In genomic region chr21:29303301-29303700, GRCh38 we compare ENCODE assay signal across 13 cellular contexts. TPM values are rescaled to one million over a fixed set of nuclear protein-coding genes. Genes with fewer than 3 reads are reported as not detected.
DNase-seq lines count a peak whose midpoint lies in the region; ATAC-seq and TF ChIP-seq lines count a peak whose summit lies in the region.
"Had no signal": no experiment of that assay in that cellular context is flagged by ENCODE, and none has a peak within 500 bp of the region (broad histone marks: within the 10 kb centered on the region; RNA-seq: fewer than 3 reads in every experiment).

No MANE protein-coding gene starts in this region.

- H3K4me2 ChIP-seq in IMR-90 (ENCODE audit: low read depth, low read length) (peak overlapping the region; percentile 67; the same call in 1 of the 2 replicates), mammary epithelial cell (ENCODE audit: insufficient read depth, low read depth, low read length) (peak overlapping the region; percentile 52), trophoblast cell (ENCODE audit: low read length) (no peak overlapping the region)

- peak overlapping the region in 1 of 2 experiments; percentile 6; a peak in 1 of 4 replicates for H4K8ac ChIP-seq in IMR-90 (ENCODE audit: low read depth in 2 of 2, low read length in 2 of 2)
- H4K8ac ChIP-seq in trophoblast cell (ENCODE audit: low read depth, low read length) = no peak overlapping the region

- peaks cover 76% of the 10 kb centered on the region for H3K4me1 ChIP-seq in A673 (ENCODE audit: insufficient read depth, low read length, poor library complexity, severe bottlenecking)
- H3K4me1 ChIP-seq in IMR-90 (ENCODE audit: control insufficient read depth, insufficient read depth, low read length) = peaks cover 18% of the 10 kb centered on the region
- H3K4me1 ChIP-seq in mammary epithelial cell (ENCODE audit: insufficient read depth, low read length) = peaks cover 36% of the 10 kb centered on the region
- H3K4me1 ChIP-seq in trophoblast cell (ENCODE audit: control insufficient read depth in 1 of 2, insufficient read depth in 2 of 2, low read length in 2 of 2) = peaks cover 5 to 9% of the 10 kb centered on the region in 2 experiments

- H3K36me3 ChIP-seq in A673 (ENCODE audit: insufficient read depth, low read length, poor library complexity, severe bottlenecking) (no peaks in the 10 kb centered on the region), IMR-90 (ENCODE audit: control insufficient read depth, insufficient read depth, low read length) (peaks cover 3% of the 10 kb centered on the region), mammary epithelial cell (ENCODE audit: insufficient read depth, low read length) (peaks cover 2% of the 10 kb centered on the region), trophoblast cell (ENCODE audit: control insufficient read depth in 1 of 2, insufficient read depth in 2 of 2, low read length in 2 of 2) (peaks cover 0 to 2% of the 10 kb centered on the region in 2 experiments)
- H3K36me3 ChIP-seq: lower lobe of right lung had no signal

- H4K20me1 ChIP-seq in IMR-90 (ENCODE audit: insufficient read depth, low read length) (peaks cover 87% of the 10 kb centered on the region), mammary epithelial cell (ENCODE audit: insufficient read depth, low read length) (no peaks in the 10 kb centered on the region)

- no CpG with 5 or more reads among the region's 2 CpGs for WGBS in IMR-90 (ENCODE audit: extremely low coverage in 2 of 2, insufficient read length in 1 of 2), 2 experiments
- 36% methylated on average over 2 of the region's 2 CpGs for WGBS in mammary epithelial cell (ENCODE audit: low coverage, missing lambda C conversion rate)
- no CpG with 5 or more reads among the region's 2 CpGs for WGBS in trophoblast cell (ENCODE audit: extremely low coverage, insufficient coverage, insufficient read length)

- intact Hi-C loops in A673 (cut with micrococcal nuclease; ENCODE audit: unreplicated experiment) = no loop called here
- intact Hi-C loops in IMR-90 (cut with micrococcal nuclease) = no loop called here
- intact Hi-C loops in mammary epithelial cell (cut with micrococcal nuclease) = loop anchor here (5.0 kb wide), 2 partner anchors 69 to 231 kb away; partner anchors contain the start of gene CCT8

- H2AFZ ChIP-seq in IMR-90 (replicated peaks; ENCODE audit: low read length, poor library complexity) (no peak overlapping the region), mammary epithelial cell (ENCODE audit: low read depth, low read length) (no peak overlapping the region), trophoblast cell (ENCODE audit: insufficient read depth, low read length, poor library complexity) (no peak overlapping the region)

- H3K23ac ChIP-seq in IMR-90 (ENCODE audit: low read depth, low read length) = peak overlapping the region; percentile 1; the same call in 1 of the 2 replicates
- H3K23ac ChIP-seq in trophoblast cell (ENCODE audit: low read length) = no peak overlapping the region

- H3K18ac ChIP-seq in IMR-90 (ENCODE audit: low read depth, low read length) (no peak overlapping the region), trophoblast cell (ENCODE audit: low read length) (no peak overlapping the region)

- H2BK12ac ChIP-seq in trophoblast cell (ENCODE audit: low read length) = no peak overlapping the region

- H3K27me3 ChIP-seq in A673 (replicated peaks; ENCODE audit: insufficient read depth, low read depth, low read length, poor library complexity) (no peaks in the 10 kb centered on the region), IMR-90 (ENCODE audit: control insufficient read depth, insufficient read depth, low read length) (no peaks in the 10 kb centered on the region), mammary epithelial cell (ENCODE audit: insufficient read depth, low read length) (no peaks in the 10 kb centered on the region), trophoblast cell (ENCODE audit: insufficient read depth, low read length) (no peaks in the 10 kb centered on the region)

- H2BK5ac ChIP-seq in IMR-90 (ENCODE audit: low read depth, low read length, poor library complexity, severe bottlenecking) (peak overlapping the region; percentile 95), trophoblast cell (ENCODE audit: low read depth, low read length, poor library complexity) (no peak overlapping the region)

- no peak overlapping the region for H3K4ac ChIP-seq in IMR-90 (ENCODE audit: low read depth, low read length)
- H3K4ac ChIP-seq in trophoblast cell (ENCODE audit: low read depth, low read length) = peak overlapping the region; percentile 66

- POLR2A ChIA-PET in A673 (lab: Charles Lee; ENCODE audit: low non-redundant PET) = no interaction called here
- POLR2A ChIA-PET in IMR-90 (lab: Charles Lee; ENCODE audit: unreplicated experiment) = no interaction called here

- H3K9ac ChIP-seq in IMR-90 (ENCODE audit: low read depth, low read length) (no peak overlapping the region), mammary epithelial cell (ENCODE audit: insufficient read depth, low read length) (no peak overlapping the region), trophoblast cell (ENCODE audit: low read length) (no peak overlapping the region)

- H3K9me3 ChIP-seq in A673 (ENCODE audit: low read depth, low read length, poor library complexity, severe bottlenecking) = no peaks in the 10 kb centered on the region
- H3K9me3 ChIP-seq in IMR-90 (ENCODE audit: control insufficient read depth, insufficient read depth, low read length) = no peaks in the 10 kb centered on the region
- no peaks in the 10 kb centered on the region for H3K9me3 ChIP-seq in mammary epithelial cell (replicated peaks; ENCODE audit: insufficient read depth, low read length)
- H3K9me3 ChIP-seq in trophoblast cell (ENCODE audit: insufficient read depth, low read depth, low read length) = peaks cover 2% of the 10 kb centered on the region
- H3K9me3 ChIP-seq: lower lobe of right lung had no signal

- H3K9me3 Mint-ChIP-seq in stimulated activated naive CD8-positive, alpha-beta T cell treated with anti-CD3 and anti-CD28 coated beads, Interleukin-15, amount 100 ng/mL, for 72 hours = no peaks in the 10 kb centered on the region

- no peak overlapping the region for H2AK9ac ChIP-seq in IMR-90 (replicated peaks; ENCODE audit: low read depth, low read length, poor library complexity)

- H3K79me1 ChIP-seq in IMR-90 (ENCODE audit: low read depth in 1 of 2, low read length in 2 of 2) (peaks cover 0 to 51% of the 10 kb centered on the region in 2 experiments; a peak in 3 of 4 replicates), trophoblast cell (ENCODE audit: low read length) (peaks cover 9% of the 10 kb centered on the region)

- in situ Hi-C loops in IMR-90 (cut with MboI; ENCODE audit: low sequenced_read_pairs) = loop anchor here (10.0 kb wide), 1 partner anchor 128 kb away; no protein-coding TSS in a partner anchor
- in situ Hi-C loops in mammary epithelial cell (cut with MboI; ENCODE audit: low sequenced_read_pairs in 2 of 2) = no loop called here

- H3K27ac Mint-ChIP-seq in stimulated activated naive CD8-positive, alpha-beta T cell treated with anti-CD3 and anti-CD28 coated beads, Interleukin-15, amount 100 ng/mL, for 72 hours = no peak overlapping the region

- ATAC-seq in IMR-90 (ENCODE audit: low read depth) (no peak), GM21723 (IDR thresholded peaks at IDR 0.05; ENCODE audit: unreplicated experiment) (no peak), GM18502 (IDR thresholded peaks at IDR 0.05; ENCODE audit: poor library complexity, unreplicated experiment) (no peak)
- no peak for ATAC-seq in stimulated activated naive CD8-positive, alpha-beta T cell treated with anti-CD3 and anti-CD28 coated beads, Interleukin-15, amount 100 ng/mL, for 72 hours
- ATAC-seq: lower lobe of right lung had no signal

- no peak overlapping the region for H4K12ac ChIP-seq in trophoblast cell (ENCODE audit: low read depth, low read length)

- no peak for TF ChIP-seq POLR2A in IMR-90 (IDR thresholded peaks at IDR 0.05; ENCODE audit: low read depth, low read length)

- peaks cover 62% of the 10 kb centered on the region for H3K4me1 Mint-ChIP-seq in stimulated activated naive CD8-positive, alpha-beta T cell treated with anti-CD3 and anti-CD28 coated beads, Interleukin-15, amount 100 ng/mL, for 72 hours

- no peak overlapping the region for H3K4me3 ChIP-seq in A673 (ENCODE audit: low read depth, low read length, poor library complexity, severe bottlenecking)
- no peak overlapping the region for H3K4me3 ChIP-seq in IMR-90 (ENCODE audit: insufficient read depth, low read depth, low read length)
- no peak overlapping the region for H3K4me3 ChIP-seq in mammary epithelial cell (replicated peaks in 1 of 3; ENCODE audit: insufficient read depth in 1 of 3, low read depth in 2 of 3, low read length in 3 of 3)
- H3K4me3 ChIP-seq in trophoblast cell (ENCODE audit: low read depth, low read length) = no peak overlapping the region

- H3K27ac ChIP-seq in A673 (ENCODE audit: low read depth, low read length, poor library complexity, severe bottlenecking) (peak overlapping the region; percentile 49), IMR-90 (ENCODE audit: insufficient read depth, low read length) (no peak overlapping the region), mammary epithelial cell (ENCODE audit: insufficient read depth, low read depth, low read length) (no peak overlapping the region), trophoblast cell (ENCODE audit: low read depth, low read length) (no peak overlapping the region)

- no peaks in the 10 kb centered on the region for H3K27me3 Mint-ChIP-seq in stimulated activated naive CD8-positive, alpha-beta T cell treated with anti-CD3 and anti-CD28 coated beads, Interleukin-15, amount 100 ng/mL, for 72 hours

- no peak overlapping the region for H2BK15ac ChIP-seq in IMR-90 (ENCODE audit: low read depth, low read length)

- peaks cover 95% of the 10 kb centered on the region for H3K79me2 ChIP-seq in mammary epithelial cell (ENCODE audit: insufficient read depth, low read length)
- peaks cover 14% of the 10 kb centered on the region for H3K79me2 ChIP-seq in trophoblast cell (ENCODE audit: control insufficient read depth, insufficient read depth, low read length, poor library complexity)

- H4K91ac ChIP-seq in IMR-90 (ENCODE audit: insufficient read depth, low read depth, low read length) (no peak overlapping the region), trophoblast cell (ENCODE audit: low read depth, low read length) (no peak overlapping the region)

- H3K56ac ChIP-seq in IMR-90 (ENCODE audit: extremely low read depth, insufficient read depth, low read length) = no peak overlapping the region

- no peak overlapping the region for H2BK20ac ChIP-seq in IMR-90 (ENCODE audit: low read depth, low read length)

- H2AK5ac ChIP-seq in IMR-90 (ENCODE audit: low read depth, low read length) = no peak overlapping the region
- no peak overlapping the region for H2AK5ac ChIP-seq in trophoblast cell (ENCODE audit: low read length)

- 0 out of 2 replicates have a peak overlapping the region, but pooled peaks have one; percentile 10 for H3K14ac ChIP-seq in IMR-90 (replicated peaks; ENCODE audit: low read depth, low read length)
- no peak overlapping the region for H3K14ac ChIP-seq in trophoblast cell (ENCODE audit: low read length)

- H2BK120ac ChIP-seq in IMR-90 (ENCODE audit: low read depth, low read length) (no peak overlapping the region), trophoblast cell (ENCODE audit: insufficient read depth, low read length, poor library complexity) (no peak overlapping the region)

- peaks cover 16% of the 10 kb centered on the region for H3K9me1 ChIP-seq in IMR-90 (ENCODE audit: insufficient read depth, low read length)

- H4K5ac ChIP-seq in IMR-90 (ENCODE audit: low read depth, low read length) = no peak overlapping the region

- dilution Hi-C loops in IMR-90 (cut with HindIII; ENCODE audit: low sequenced_read_pairs, unreplicated experiment) (no loop called here), mammary epithelial cell (cut with HindIII; ENCODE audit: low sequenced_read_pairs) (no loop called here)

- H3K4me3 Mint-ChIP-seq in stimulated activated naive CD8-positive, alpha-beta T cell treated with anti-CD3 and anti-CD28 coated beads, Interleukin-15, amount 100 ng/mL, for 72 hours = no peak overlapping the region

- DNase-seq in A673 (ENCODE audit: low spot score) (no peak), IMR-90 (no peak), mammary epithelial cell (no peak), trophoblast cell (no peak), NCI-H2171 treated with DMSO at 0.1 percent for 48 hours (lab: John Stamatoyannopoulos, UW) (no peak)
- no peak for DNase-seq in stimulated activated naive CD8-positive, alpha-beta T cell treated with anti-CD3 and anti-CD28 coated beads, Interleukin-15, amount 100 ng/mL, for 72 hours
- DNase-seq: activated CD4-positive, CD25-positive, alpha-beta regulatory T cell; amniotic stem cell; DMS153; lower lobe of right lung; nucleus accumbens had no signal

- TF ChIP-seq RAD21 in IMR-90 (IDR thresholded peaks at IDR 0.05; ENCODE audit: low read length) = no peak

- CTCF ChIA-PET in A673 (lab: Charles Lee) (no interaction called here), IMR-90 (lab: Yijun Ruan, JAX) (interaction anchor here (0.8 to 1.0 kb wide), 2 partner anchors 31 to 37 kb away, joined by 3 read pairs; no protein-coding TSS in a partner anchor), mammary epithelial cell (lab: Charles Lee; ENCODE audit: low non-redundant PET) (no interaction called here)

- no peak for TF ChIP-seq CTCF in A673 (conservative IDR thresholded peaks at IDR 0.05; ENCODE audit: low read depth, low read length)
- no peak for TF ChIP-seq CTCF in IMR-90 (conservative IDR thresholded peaks at IDR 0.05; ENCODE audit: low read depth, low read length)
- no peak for TF ChIP-seq CTCF in mammary epithelial cell (conservative IDR thresholded peaks at IDR 0.05 in 1 of 2, IDR thresholded peaks at IDR 0.05 in 1 of 2; ENCODE audit: extremely low read depth in 1 of 2, insufficient read depth in 1 of 2, low read depth in 1 of 2, low read length in 2 of 2)

- BruUV-seq in A673 (replicated peaks; lab: Mats Ljungman, UMichigan) (no TSS peak), IMR-90 (replicated peaks; lab: Mats Ljungman, UMichigan) (no TSS peak), mammary epithelial cell (replicated peaks; lab: Mats Ljungman, UMichigan) (no TSS peak)

RNA-seq across cellular contexts. Expression of gene BACH1, which starts 4.6 kb away (rescaled TPM):
- 99.5 and 103 TPM in 2 replicates for total RNA-seq in A673 (2021)
- total RNA-seq in IMR-90 (2012; rRNA removed) = 108 and 132 TPM in 2 replicates
- polyA plus RNA-seq in IMR-90 (2012; rRNA removed) = 19.6 and 23.1 TPM in 2 replicates
- polyA plus RNA-seq in IMR-90 (2012; cell fraction: cytosol; rRNA removed) = 8.3 and 11.9 TPM in 2 replicates
- 7.9 and 44.3 TPM in 2 replicates for polyA plus RNA-seq in IMR-90 (2012; cell fraction: nucleus; rRNA removed; ENCODE audit: low replicate concordance)
- total RNA-seq in mammary epithelial cell = 10 to 100 TPM; 38.8 to 45.7 TPM
- 13.7 TPM for polyA plus RNA-seq in mammary epithelial cell
- polyA minus RNA-seq in mammary epithelial cell = 98.6 TPM
- 72.6 and 72.7 TPM in 2 replicates for polyA plus RNA-seq in trophoblast cell (2013)
